ENCODE assay signal across 8 cellular contexts in genomic region chr1:35451125-35451528, GRCh38.
DNase-seq lines count a peak whose midpoint lies in the region; ATAC-seq and TF ChIP-seq lines count a peak whose summit lies in the region.

No MANE protein-coding gene starts in this region.

- peak; percentile 89 for TF ChIP-seq CTCF in PC-9 (conservative IDR thresholded peaks at IDR 0.05)
- peak; percentile 91 for TF ChIP-seq CTCF in fibroblast of pulmonary artery (IDR thresholded peaks at IDR 0.05; ENCODE audit: low read length, missing control alignments)
- TF ChIP-seq CTCF in neutrophil (IDR thresholded peaks at IDR 0.05): peak; percentile 82

- H3K4me1 ChIP-seq in PC-9 (replicated peaks; ENCODE audit: insufficient read depth) (peaks cover 19% of the 10 kb centered on the region), neutrophil (ENCODE audit: control insufficient read depth in 1 of 2, insufficient read depth in 1 of 2, low read depth in 1 of 2, low read length in 1 of 2) (peaks cover 91 to 97% of the 10 kb centered on the region in 2 experiments)

- H2AFZ ChIP-seq in PC-9: no peak overlapping the region

- H3K27ac Mint-ChIP-seq in activated T-cell treated with anti-CD3 and anti-CD28 coated beads, Interleukin-2, amount 50 U/mL, for 72 hours: peak overlapping the region; percentile 39

- CTCF ChIA-PET in PC-9 (lab: Charles Lee): interaction anchor here (0.6 to 2.5 kb wide), 9 partner anchors 55 to 276 kb away, joined by 3 to 22 read pairs (median 4); partner anchors contain the start of genes KIAA0319L and NCDN

- no peak overlapping the region for H3K27ac ChIP-seq in PC-9
- H3K27ac ChIP-seq in neutrophil: peak overlapping the region; percentile 86
- no peak overlapping the region for H3K27ac ChIP-seq in substantia nigra (ENCODE audit: low read depth, low read length, poor library complexity, severe bottlenecking)

- H3K4me3 ChIP-seq in PC-9: no peak overlapping the region
- H3K4me3 ChIP-seq in fibroblast of pulmonary artery (replicated peaks; ENCODE audit: low read depth, low read length): no peak overlapping the region
- H3K4me3 ChIP-seq in neutrophil (ENCODE audit: low read depth in 1 of 2, low read length in 1 of 2): peak overlapping the region in 1 of 2 experiments; percentile 43

- peaks cover 46% of the 10 kb centered on the region for H3K4me1 Mint-ChIP-seq in activated T-cell treated with anti-CD3 and anti-CD28 coated beads, Interleukin-2, amount 50 U/mL, for 72 hours (ENCODE audit: low read depth)

- peak; percentile 72 for DNase-seq in DMS79 treated with DMSO at 0.1 percent for 48 hours (lab: John Stamatoyannopoulos, UW)
- DNase-seq in HT-29 (ENCODE audit: low spot score): peak; percentile 88
- peak; percentile 47 to 72 for DNase-seq in PC-9
- DNase-seq in activated T-cell treated with anti-CD3 and anti-CD28 coated beads, Interleukin-2, amount 50 U/mL, for 72 hours: peak; percentile 76 to 80
- DNase-seq in fibroblast of pulmonary artery (ENCODE audit: low read depth): peak; percentile 88
- DNase-seq in substantia nigra (lab: John Stamatoyannopoulos, UW): peak in 45 of 49 donors; percentile 19 to 86 (median 72)

- H3K9me3 Mint-ChIP-seq in activated T-cell treated with anti-CD3 and anti-CD28 coated beads, Interleukin-2, amount 50 U/mL, for 72 hours: no peaks in the 10 kb centered on the region

- intact Hi-C loops in PC-9 (cut with micrococcal nuclease; ENCODE audit: unreplicated experiment): loop anchor here (1.0 to 2.0 kb wide), 3 partner anchors 113 to 323 kb away; no protein-coding TSS in a partner anchor

- peak overlapping the region in 1 of 2 donors; percentile 26 for H3K4me3 Mint-ChIP-seq in activated T-cell treated with anti-CD3 and anti-CD28 coated beads, Interleukin-2, amount 50 U/mL, for 72 hours

- no peaks in the 10 kb centered on the region for H3K27me3 ChIP-seq in PC-9 (ENCODE audit: insufficient read depth, low read depth)
- H3K27me3 ChIP-seq in neutrophil: no peaks in the 10 kb centered on the region

- H3K9me3 ChIP-seq in PC-9 (ENCODE audit: insufficient read depth, low read depth) (no peaks in the 10 kb centered on the region), neutrophil (no peaks in the 10 kb centered on the region)

- no peaks in the 10 kb centered on the region for H4K20me1 ChIP-seq in PC-9 (ENCODE audit: insufficient read depth)

- POLR2A ChIA-PET in PC-9 (lab: Charles Lee; ENCODE audit: unreplicated experiment): interaction anchor here (0.5 to 0.8 kb wide), 2 partner anchors 65 to 281 kb away, joined by 4 to 14 read pairs; no protein-coding TSS in a partner anchor

- no peak overlapping the region for H3K4me2 ChIP-seq in PC-9

- peaks cover 20% of the 10 kb centered on the region; the same call in 1 of the 2 replicates for H3F3A ChIP-seq in PC-9 (ENCODE audit: insufficient read depth, low read depth)

- no peaks in the 10 kb centered on the region for H3K27me3 Mint-ChIP-seq in activated T-cell treated with anti-CD3 and anti-CD28 coated beads, Interleukin-2, amount 50 U/mL, for 72 hours (ENCODE audit: low read depth)

- BruUV-seq in PC-9 (replicated peaks; lab: Mats Ljungman, UMichigan): no TSS peak

- H3K36me3 Mint-ChIP-seq in activated T-cell treated with anti-CD3 and anti-CD28 coated beads, Interleukin-2, amount 50 U/mL, for 72 hours (ENCODE audit: insufficient read depth in 2 of 2): peaks cover 6 to 13% of the 10 kb centered on the region in 2 donors

- H3K79me2 ChIP-seq in PC-9 (ENCODE audit: low read depth): no peaks in the 10 kb centered on the region

- H3K36me3 ChIP-seq in PC-9 (ENCODE audit: low read depth) (no peaks in the 10 kb centered on the region), neutrophil (no peaks in the 10 kb centered on the region)

- H3K9me2 ChIP-seq in PC-9 (ENCODE audit: insufficient read depth): no peaks in the 10 kb centered on the region

- ATAC-seq in activated T-cell treated with anti-CD3 and anti-CD28 coated beads, Interleukin-2, amount 50 U/mL, for 72 hours (replicated peaks in 1 of 2): peak; percentile 60 to 68
- no peak for ATAC-seq in HG03439 (IDR thresholded peaks at IDR 0.05; ENCODE audit: unreplicated experiment)
